In genomic region chr9:90044263-90044662, GRCh38 we compare ENCODE assay signal across 16 cellular contexts.
DNase-seq lines count a peak whose midpoint lies in the region; ATAC-seq and TF ChIP-seq lines count a peak whose summit lies in the region.
"Had no signal": no experiment of that assay in that cellular context is flagged by ENCODE, and none has a peak within 500 bp of the region (broad histone marks: within the 10 kb centered on the region; RNA-seq: fewer than 3 reads in every experiment).

No MANE protein-coding gene starts in this region.

- H3K9me3 ChIP-seq in breast epithelium = no peaks in the 10 kb centered on the region
- H3K9me3 ChIP-seq in psoas muscle = no peaks in the 10 kb centered on the region
- H3K9me3 ChIP-seq: suprapubic skin had no signal

- POLR2A ChIA-PET in MCF 10A (lab: Yijun Ruan, JAX) = interaction anchor here (0.6 to 2.0 kb wide), 9 partner anchors 12 to 617 kb away, joined by 3 to 8 read pairs (median 3); no protein-coding TSS in a partner anchor

- H3K27me3 Mint-ChIP-seq in MCF 10A (ENCODE audit: insufficient read depth, unreplicated experiment) = no peaks in the 10 kb centered on the region

- peak; percentile 23 for DNase-seq in MCF 10A (ENCODE audit: unreplicated experiment)
- DNase-seq in breast epithelium (ENCODE audit: low spot score in 2 of 2) = no peak
- peak; percentile 54 for DNase-seq in NCI-H510A (lab: John Stamatoyannopoulos, UW)
- peak; percentile 1 for DNase-seq in astrocyte of the spinal cord (ENCODE audit: low read depth, low spot score)
- no peak for DNase-seq in T-helper 9 cell
- no peak for DNase-seq in psoas muscle
- DNase-seq in 8988T = no peak
- DNase-seq: activated naive CD8-positive, alpha-beta T cell treated with anti-CD3 and anti-CD28 coated beads, Interleukin-2, amount 10 ng/mL, durations not matched to agents 7 days and 5 days; activated T-cell treated with anti-CD3 and anti-CD28 coated beads, Interleukin-2, amount 50 U/mL, for 1 hour; effector CD4-positive, alpha-beta T cell; GOT3; NCI-H2171 treated with DMSO at 0.1 percent for 48 hours; stimulated activated CD8-positive, alpha-beta memory T cell treated with anti-CD3 and anti-CD28 coated beads, Interleukin-4, amount 100 ng/mL, for 48 hours had no signal

- 81 to 84% (median 83%) methylated on average over 6 of the region's 6 CpGs for WGBS in psoas muscle, 3 donors

- no peaks in the 10 kb centered on the region for H3K4me1 ChIP-seq in breast epithelium
- H3K4me1 ChIP-seq in psoas muscle = no peaks in the 10 kb centered on the region
- H3K4me1 ChIP-seq: parathyroid adenoma, suprapubic skin had no signal

- intact Hi-C loops in MCF 10A (cut with micrococcal nuclease) (no loop called here), breast epithelium (cut with DNase I; ENCODE audit: low total_unique reads) (no loop called here), psoas muscle (cut with DNase I) (no loop called here)

- no TSS peak for BruUV-seq in MCF 10A (replicated peaks; lab: Mats Ljungman, UMichigan)

- no peaks in the 10 kb centered on the region for H3K9me3 Mint-ChIP-seq in MCF 10A (ENCODE audit: unreplicated experiment)

- H3K27ac ChIP-seq in breast epithelium = no peak overlapping the region
- no peak overlapping the region for H3K27ac ChIP-seq in psoas muscle
- H3K27ac ChIP-seq: parathyroid adenoma, suprapubic skin had no signal

- H3K27me3 ChIP-seq in breast epithelium (no peaks in the 10 kb centered on the region), psoas muscle (ENCODE audit: insufficient read depth in 3 of 3, low read length in 2 of 3) (no peaks in the 10 kb centered on the region)
- H3K27me3 ChIP-seq: suprapubic skin had no signal

- H3K4me3 ChIP-seq in breast epithelium (no peak overlapping the region), astrocyte of the spinal cord (ENCODE audit: low read depth, low read length) (no peak overlapping the region), psoas muscle (no peak overlapping the region)
- H3K4me3 ChIP-seq: suprapubic skin had no signal

- peaks cover 28% of the 10 kb centered on the region for H3K4me1 Mint-ChIP-seq in MCF 10A (ENCODE audit: insufficient read depth, unreplicated experiment)

- no peaks in the 10 kb centered on the region for H3K36me3 ChIP-seq in breast epithelium
- no peaks in the 10 kb centered on the region for H3K36me3 ChIP-seq in psoas muscle (ENCODE audit: insufficient read depth in 1 of 2, low read depth in 1 of 2)
- H3K36me3 ChIP-seq: suprapubic skin had no signal

- H3K27ac Mint-ChIP-seq in MCF 10A (ENCODE audit: low read depth, unreplicated experiment) = peak overlapping the region; percentile 73
- H3K27ac Mint-ChIP-seq: activated naive CD8-positive, alpha-beta T cell treated with anti-CD3 and anti-CD28 coated beads, Interleukin-2, amount 10 ng/mL, durations not matched to agents 7 days and 5 days had no signal

- H3K4me3 Mint-ChIP-seq in MCF 10A (ENCODE audit: unreplicated experiment) = peak overlapping the region; percentile 5
- H3K4me3 Mint-ChIP-seq: activated naive CD8-positive, alpha-beta T cell treated with anti-CD3 and anti-CD28 coated beads, Interleukin-2, amount 10 ng/mL, durations not matched to agents 7 days and 5 days had no signal

- H3K36me3 Mint-ChIP-seq in MCF 10A (ENCODE audit: insufficient read depth, unreplicated experiment) = no peaks in the 10 kb centered on the region
- H3K36me3 Mint-ChIP-seq: activated naive CD8-positive, alpha-beta T cell treated with anti-CD3 and anti-CD28 coated beads, Interleukin-2, amount 10 ng/mL, durations not matched to agents 7 days and 5 days had no signal

- TF ChIP-seq CTCF in MCF 10A (IDR thresholded peaks at IDR 0.05; ENCODE audit: unreplicated experiment) (no peak), breast epithelium (IDR thresholded peaks at IDR 0.05) (no peak), astrocyte of the spinal cord (IDR thresholded peaks at IDR 0.05; ENCODE audit: low read depth, low read length) (no peak), psoas muscle (IDR thresholded peaks at IDR 0.05) (no peak)

- no peak for TF ChIP-seq POLR2A in breast epithelium (IDR thresholded peaks at IDR 0.05)

- ATAC-seq in psoas muscle (no peak), GM21423 (IDR thresholded peaks at IDR 0.05; ENCODE audit: unreplicated experiment) (no peak)

- CTCF ChIA-PET in MCF 10A (lab: Yijun Ruan, JAX) = interaction anchor here (0.7 to 1.3 kb wide), 4 partner anchors 10 to 55 kb away, joined by 3 to 6 read pairs (median 4); no protein-coding TSS in a partner anchor

- in situ Hi-C loops in astrocyte of the spinal cord (cut with HindIII; ENCODE audit: low sequenced_read_pairs) = no loop called here

Comparison
In these comparisons a context has a peak if more than half of its experiments do, and no peak if none do; other contexts are left out.
1. DNase-seq: peak in MCF 10A (single experiment), NCI-H510A (single experiment) and astrocyte of the spinal cord (single experiment); none in breast epithelium (0 of 2), T-helper 9 cell (single experiment), psoas muscle (0 of 2) and 8988T (single experiment).